14 cellular contexts compared by ENCODE assay signal in genomic region chr11:45259607-45260006, GRCh38. TPM values are rescaled to one million over a fixed set of nuclear protein-coding genes. Genes with fewer than 3 reads are reported as not detected.
DNase-seq lines count a peak whose midpoint lies in the region; ATAC-seq, FAIRE-seq and TF ChIP-seq lines count a peak whose summit lies in the region.
"Had no signal": no experiment of that assay in that cellular context is flagged by ENCODE, and none has a peak within 500 bp of the region (broad histone marks: within the 10 kb centered on the region; RNA-seq: fewer than 3 reads in every experiment).

No MANE protein-coding gene starts in this region.

- FAIRE-seq in pancreas (lab: Jason Lieb, UNC): no peak

- no peak for TF ChIP-seq POLR2A in GM18505 (IDR thresholded peaks at IDR 0.05; ENCODE audit: borderline replicate concordance, extremely low read depth, insufficient read depth, insufficient read length)

- intact Hi-C loops in PC-9 (cut with micrococcal nuclease; ENCODE audit: unreplicated experiment) (no loop called here), pancreas (cut with DNase I) (no loop called here)

- no peak overlapping the region for H3K4me3 Mint-ChIP-seq in GM23338
- H3K4me3 Mint-ChIP-seq: activated naive CD4-positive, alpha-beta T cell treated with anti-CD3 and anti-CD28 coated beads, Interleukin-2, amount 50 U/mL, for 24 hours; CD14-positive monocyte; immature natural killer cell; naive thymus-derived CD8-positive, alpha-beta T cell had no signal

- H3K4me3 ChIP-seq in PC-9: no peak overlapping the region
- H3K4me3 ChIP-seq in epithelial cell of proximal tubule (ENCODE audit: low read depth, low read length): no peak overlapping the region
- H3K4me3 ChIP-seq in pancreas: no peak overlapping the region
- H3K4me3 ChIP-seq in GM23338: no peak overlapping the region
- H3K4me3 ChIP-seq: sigmoid colon had no signal

- H3K36me3 ChIP-seq in PC-9 (ENCODE audit: low read depth): no peaks in the 10 kb centered on the region
- H3K36me3 ChIP-seq in pancreas: no peaks in the 10 kb centered on the region
- H3K36me3 ChIP-seq in GM23338 (ENCODE audit: insufficient read depth): no peaks in the 10 kb centered on the region; the same call in 1 of the 2 replicates
- H3K36me3 ChIP-seq: sigmoid colon had no signal

- no peaks in the 10 kb centered on the region for H3F3A ChIP-seq in PC-9 (ENCODE audit: insufficient read depth, low read depth)
- no peaks in the 10 kb centered on the region for H3F3A ChIP-seq in GM23338 (replicated peaks; ENCODE audit: low read depth)

- peaks cover 14% of the 10 kb centered on the region; the same call in 2 of the 3 replicates for H3K4me1 Mint-ChIP-seq in GM23338
- H3K4me1 Mint-ChIP-seq: activated naive CD4-positive, alpha-beta T cell treated with anti-CD3 and anti-CD28 coated beads, Interleukin-2, amount 50 U/mL, for 24 hours; CD14-positive monocyte; immature natural killer cell; naive thymus-derived CD8-positive, alpha-beta T cell had no signal

- H3K36me3 Mint-ChIP-seq in GM23338 (ENCODE audit: low read depth): no peaks in the 10 kb centered on the region
- H3K36me3 Mint-ChIP-seq: activated naive CD4-positive, alpha-beta T cell treated with anti-CD3 and anti-CD28 coated beads, Interleukin-2, amount 50 U/mL, for 24 hours; CD14-positive monocyte; immature natural killer cell; naive thymus-derived CD8-positive, alpha-beta T cell had no signal

- H3K27me3 ChIP-seq in PC-9 (ENCODE audit: insufficient read depth, low read depth) (peaks cover 47% of the 10 kb centered on the region), pancreas (no peaks in the 10 kb centered on the region), GM23338 (ENCODE audit: insufficient read depth) (no peaks in the 10 kb centered on the region)

- no peak overlapping the region for H3K4me2 ChIP-seq in PC-9
- H3K4me2 ChIP-seq in GM23338: no peak overlapping the region

- H3K79me2 ChIP-seq in PC-9 (ENCODE audit: low read depth) (no peaks in the 10 kb centered on the region), GM23338 (replicated peaks; ENCODE audit: insufficient read depth) (no peaks in the 10 kb centered on the region)

- no peak overlapping the region for H3K27ac Mint-ChIP-seq in GM23338
- H3K27ac Mint-ChIP-seq: activated naive CD4-positive, alpha-beta T cell treated with anti-CD3 and anti-CD28 coated beads, Interleukin-2, amount 50 U/mL, for 24 hours; immature natural killer cell; naive thymus-derived CD8-positive, alpha-beta T cell had no signal

- CTCF ChIA-PET in PC-9 (lab: Charles Lee): interaction anchor here (0.6 kb wide), 1 partner anchor 433 kb away, joined by 3 read pairs; no protein-coding TSS in a partner anchor

- H3K9me2 ChIP-seq in PC-9 (ENCODE audit: insufficient read depth): peaks cover 6% of the 10 kb centered on the region; the same call in 1 of the 2 replicates
- H3K9me2 ChIP-seq in GM23338 (ENCODE audit: insufficient read depth): 0 out of 2 replicates have a peak, but pooled peaks cover 4% of the 10 kb centered on the region

- H3K27ac ChIP-seq in PC-9: no peak overlapping the region
- H3K27ac ChIP-seq in pancreas: peak overlapping the region in 1 of 4 donors; percentile 41
- H3K27ac ChIP-seq in GM23338 (ENCODE audit: low read depth): no peak overlapping the region
- H3K27ac ChIP-seq: sigmoid colon had no signal

- H2AFZ ChIP-seq in PC-9 (no peak overlapping the region), GM23338 (no peak overlapping the region)

- no peaks in the 10 kb centered on the region for H3K9me3 ChIP-seq in PC-9 (ENCODE audit: insufficient read depth, low read depth)
- no peaks in the 10 kb centered on the region for H3K9me3 ChIP-seq in pancreas
- H3K9me3 ChIP-seq: sigmoid colon had no signal

- H4K20me1 ChIP-seq in PC-9 (ENCODE audit: insufficient read depth) (no peaks in the 10 kb centered on the region), GM23338 (replicated peaks; ENCODE audit: insufficient read depth) (no peaks in the 10 kb centered on the region)

- no peaks in the 10 kb centered on the region for H3K9me3 Mint-ChIP-seq in GM23338
- H3K9me3 Mint-ChIP-seq: activated naive CD4-positive, alpha-beta T cell treated with anti-CD3 and anti-CD28 coated beads, Interleukin-2, amount 50 U/mL, for 24 hours; immature natural killer cell had no signal

- POLR2A ChIA-PET in PC-9 (lab: Charles Lee; ENCODE audit: unreplicated experiment): no interaction called here

- H3K4me1 ChIP-seq in PC-9 (replicated peaks; ENCODE audit: insufficient read depth): 0 out of 2 replicates have a peak, but pooled peaks cover 3% of the 10 kb centered on the region
- peaks cover 0 to 7% (median 0%) of the 10 kb centered on the region in 3 donors for H3K4me1 ChIP-seq in pancreas
- H3K4me1 ChIP-seq in GM23338 (ENCODE audit: insufficient read depth): peaks cover 25% of the 10 kb centered on the region
- H3K4me1 ChIP-seq: sigmoid colon had no signal

- H3K27me3 Mint-ChIP-seq in GM23338 (ENCODE audit: insufficient read depth, low read depth, poor library complexity): peaks cover 3% of the 10 kb centered on the region

- WGBS in pancreas, 2 donors: 39 to 43% methylated on average over 3 of the region's 3 CpGs

- BruUV-seq in PC-9 (replicated peaks; lab: Mats Ljungman, UMichigan): no TSS peak

- DNase-seq in EL (peak; percentile 21), PC-9 (peak; percentile 48 to 63), epithelial cell of proximal tubule (ENCODE audit: low read depth) (peak; percentile 87), pancreas (peak in 5 of 6 donors; percentile 60 to 82 (median 66)), HuH-7 (ENCODE audit: low spot score) (no peak), GM23338 (ENCODE audit: low spot score) (no peak)
- DNase-seq in stimulated activated CD4-positive, alpha-beta T cell treated with anti-CD3 and anti-CD28 coated beads, Interleukin-12 subunit alpha, Interleukin-12 subunit beta, amount 100 ng/mL, for 4 hours: no peak
- DNase-seq: immature natural killer cell; naive thymus-derived CD8-positive, alpha-beta T cell; sigmoid colon had no signal

- peak; percentile 57 to 96 (median 89) for ATAC-seq in pancreas
- no peak for ATAC-seq in GM18505 (IDR thresholded peaks at IDR 0.05; ENCODE audit: unreplicated experiment)
- ATAC-seq in GM23338: no peak
- ATAC-seq: naive thymus-derived CD8-positive, alpha-beta T cell had no signal

- TF ChIP-seq CTCF in PC-9 (conservative IDR thresholded peaks at IDR 0.05) (no peak), epithelial cell of proximal tubule (conservative IDR thresholded peaks at IDR 0.05; ENCODE audit: low read depth, low read length) (no peak), pancreas (IDR thresholded peaks at IDR 0.05) (no peak), GM23338 (conservative IDR thresholded peaks at IDR 0.05; ENCODE audit: low read depth in 2 of 2) (no peak)

TF ChIP-seq in GM23338, 12 proteins besides CTCF, POLR2A, EP300 and RAD21:
- no peak for TF ChIP-seq ZNF331 (CRISPR knock-in tag; IDR thresholded peaks at IDR 0.05; ENCODE audit: low read depth)
- TF ChIP-seq, protein P1, sequence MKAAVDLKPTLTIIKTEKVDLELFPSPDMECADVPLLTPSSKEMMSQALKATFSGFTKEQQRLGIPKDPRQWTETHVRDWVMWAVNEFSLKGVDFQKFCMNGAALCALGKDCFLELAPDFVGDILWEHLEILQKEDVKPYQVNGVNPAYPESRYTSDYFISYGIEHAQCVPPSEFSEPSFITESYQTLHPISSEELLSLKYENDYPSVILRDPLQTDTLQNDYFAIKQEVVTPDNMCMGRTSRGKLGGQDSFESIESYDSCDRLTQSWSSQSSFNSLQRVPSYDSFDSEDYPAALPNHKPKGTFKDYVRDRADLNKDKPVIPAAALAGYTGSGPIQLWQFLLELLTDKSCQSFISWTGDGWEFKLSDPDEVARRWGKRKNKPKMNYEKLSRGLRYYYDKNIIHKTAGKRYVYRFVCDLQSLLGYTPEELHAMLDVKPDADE (IDR thresholded peaks at IDR 0.05): no peak
- no peak for TF ChIP-seq REST (IDR thresholded peaks at IDR 0.05; ENCODE audit: unreplicated experiment)
- no peak for TF ChIP-seq ZNF114 (CRISPR knock-in tag; IDR thresholded peaks at IDR 0.05)
- TF ChIP-seq EZH2phosphoT487 (IDR thresholded peaks at IDR 0.05; ENCODE audit: unreplicated experiment): no peak
- TF ChIP-seq POLR2AphosphoS5 (IDR thresholded peaks at IDR 0.05; ENCODE audit: low read depth): no peak
- no peak for TF ChIP-seq CREB1 (CRISPR knock-in tag; IDR thresholded peaks at IDR 0.05; ENCODE audit: low read depth)
- TF ChIP-seq NANOG (IDR thresholded peaks at IDR 0.05; ENCODE audit: borderline replicate concordance): no peak

RNA-seq across cellular contexts. Expression of gene SYT13, which starts 26.5 kb away (rescaled TPM):
- total RNA-seq in PC-9 (2021) (not detected in 2 replicates), epithelial cell of proximal tubule (5.4 and 6.4 TPM in 2 replicates), pancreas (10 to 100 TPM in 2 of 6 donors, 1 to 10 TPM in 4; 2.5 to 15.4 (median 5.8) TPM)
- polyA plus RNA-seq in pancreas (10 to 100 TPM in 1 of 2 donors, 1 to 10 TPM in 1; 5.6 to 30.9 TPM), GM23338 (2016; fragmentation: Nextera tagmentation; extraction: Ambion mirVana) (3.4 and 3.5 TPM in 2 replicates)
- total RNA-seq in GM23338 (2014; rRNA removed; shearing (Covaris generic)): 16.3 and 17.1 TPM in 2 replicates
- total RNA-seq: naive thymus-derived CD8-positive, alpha-beta T cell; subcutaneous adipose tissue had no signal
- polyA plus RNA-seq: CD14-positive monocyte; immature natural killer cell; naive thymus-derived CD8-positive, alpha-beta T cell had no signal

Comparison
In these comparisons a context has a peak if more than half of its experiments do, and no peak if none do; other contexts are left out.
1. DNase-seq: peak in EL (single experiment), PC-9 (2 of 2), epithelial cell of proximal tubule (single experiment) and pancreas (5 of 6); none in HuH-7 (single experiment), stimulated activated CD4-positive, alpha-beta T cell treated with anti-CD3 and anti-CD28 coated beads, Interleukin-12 subunit alpha, Interleukin-12 subunit beta, amount 100 ng/mL, for 4 hours (single experiment) and GM23338 (single experiment).
2. ATAC-seq: peak in pancreas (4 of 4); none in GM18505 (single experiment) and GM23338 (single experiment).